16 cellular contexts compared by ENCODE assay signal in genomic region chr2:215368493-215368809, GRCh38. TPM values are rescaled to one million over a fixed set of nuclear protein-coding genes. Genes with fewer than 3 reads are reported as not detected.
DNase-seq lines count a peak whose midpoint lies in the region; ATAC-seq and TF ChIP-seq lines count a peak whose summit lies in the region.
"Had no signal": no experiment of that assay in that cellular context is flagged by ENCODE, and none has a peak within 500 bp of the region (broad histone marks: within the 10 kb centered on the region; RNA-seq: fewer than 3 reads in every experiment).

No MANE protein-coding gene starts in this region.

- H3K4me1 ChIP-seq in ACC112 (ENCODE audit: control insufficient read depth, insufficient read depth, low read length, unreplicated experiment) = peaks cover 34% of the 10 kb centered on the region

- no peak overlapping the region for H3K4me3 ChIP-seq in ACC112 (ENCODE audit: low read depth, low read length)
- H3K4me3 ChIP-seq: BLaER1 treated with 17β-estradiol and CSF1 and Interleukin-3, amounts not matched to agents 10 nM and 100 nM; GM12878 had no signal

- peak overlapping the region; percentile 65 for H3K27ac ChIP-seq in ACC112 (ENCODE audit: low read depth, low read length)
- H3K27ac ChIP-seq: BLaER1 treated with 17β-estradiol and CSF1 and Interleukin-3, amounts not matched to agents 10 nM and 100 nM had no signal

- no peaks in the 10 kb centered on the region for H3K27me3 ChIP-seq in ACC112 (ENCODE audit: insufficient read depth, low read length)
- H3K27me3 ChIP-seq: BLaER1 treated with 17β-estradiol and CSF1 and Interleukin-3, amounts not matched to agents 10 nM and 100 nM had no signal

- H3K36me3 ChIP-seq in ACC112 (ENCODE audit: insufficient read depth, low read length) = peaks cover 85% of the 10 kb centered on the region

- H3K4me3 Mint-ChIP-seq in HFFc6 (no peak overlapping the region), osteocyte (ENCODE audit: unreplicated experiment) (no peak overlapping the region)
- H3K4me3 Mint-ChIP-seq: CD4-positive, CD25-positive, alpha-beta regulatory T cell; IgD-negative memory B cell had no signal

- DNase-seq in HFFc6 = no peak
- DNase-seq in fibroblast of peridontal ligament (ENCODE audit: extremely low read depth) = peak; percentile 6
- no peak for DNase-seq in osteocyte (ENCODE audit: extremely low spot score, unreplicated experiment)
- no peak for DNase-seq in SKM-1 treated with dmso at 0.1 percent for 144 hours (lab: John Stamatoyannopoulos, UW; ENCODE audit: unreplicated experiment)
- DNase-seq in nucleus accumbens (lab: John Stamatoyannopoulos, UW) = no peak
- DNase-seq: 8988T; ACHN; CD4-positive, CD25-positive, alpha-beta regulatory T cell; DMS53; KG1 had no signal

- no peaks in the 10 kb centered on the region for H3K79me2 ChIP-seq in ACC112 (ENCODE audit: control insufficient read depth, insufficient read depth, low read length, unreplicated experiment)

- H3K9me3 Mint-ChIP-seq in HFFc6 = no peaks in the 10 kb centered on the region; the same call in 1 of the 2 replicates
- H3K9me3 Mint-ChIP-seq in osteocyte (ENCODE audit: unreplicated experiment) = no peaks in the 10 kb centered on the region
- H3K9me3 Mint-ChIP-seq: IgD-negative memory B cell had no signal

- peak overlapping the region; percentile 78 for H3K27ac Mint-ChIP-seq in HFFc6
- H3K27ac Mint-ChIP-seq in osteocyte (ENCODE audit: unreplicated experiment) = peak overlapping the region; percentile 85
- H3K27ac Mint-ChIP-seq: CD4-positive, CD25-positive, alpha-beta regulatory T cell; IgD-negative memory B cell had no signal

- H3K36me3 Mint-ChIP-seq in HFFc6 (ENCODE audit: low read depth) = peaks cover 80% of the 10 kb centered on the region
- peaks cover 88% of the 10 kb centered on the region for H3K36me3 Mint-ChIP-seq in osteocyte (ENCODE audit: unreplicated experiment)

- H3K27me3 Mint-ChIP-seq in HFFc6 (ENCODE audit: insufficient read depth) = peaks cover 38% of the 10 kb centered on the region
- no peaks in the 10 kb centered on the region for H3K27me3 Mint-ChIP-seq in osteocyte (ENCODE audit: unreplicated experiment)
- H3K27me3 Mint-ChIP-seq: CD4-positive, CD25-positive, alpha-beta regulatory T cell; IgD-negative memory B cell had no signal

- TF ChIP-seq CTCF in HFFc6 (IDR thresholded peaks at IDR 0.05) (no peak), osteocyte (IDR thresholded peaks at IDR 0.05) (no peak)

- no peak for ATAC-seq in GM21723 (IDR thresholded peaks at IDR 0.05; ENCODE audit: unreplicated experiment)
- ATAC-seq: GM12878, HCT116 had no signal

- H2AFZ ChIP-seq in ACC112 (ENCODE audit: low read length, unreplicated experiment) = no peak overlapping the region

- H3K4me1 Mint-ChIP-seq in HFFc6 (ENCODE audit: low read depth) (peaks cover 75% of the 10 kb centered on the region), osteocyte (ENCODE audit: unreplicated experiment) (peaks cover 60% of the 10 kb centered on the region)
- H3K4me1 Mint-ChIP-seq: IgD-negative memory B cell had no signal

RNA-seq across cellular contexts. Expression of gene ATIC, which starts 56.6 kb away (rescaled TPM):
- 100 to 1,000 TPM; 137 to 156 (median 150) TPM for total RNA-seq in HFFc6 (2021; fragmentation: NEBNext Ultra II Directional; extraction: Animal tissue kit (Norgen Biotek cat#: 25700))
- total RNA-seq in osteocyte = 89.7 and 97.3 TPM in 2 replicates
